ENCODE assay signal across 27 cellular contexts in the genomic region with DNA sequence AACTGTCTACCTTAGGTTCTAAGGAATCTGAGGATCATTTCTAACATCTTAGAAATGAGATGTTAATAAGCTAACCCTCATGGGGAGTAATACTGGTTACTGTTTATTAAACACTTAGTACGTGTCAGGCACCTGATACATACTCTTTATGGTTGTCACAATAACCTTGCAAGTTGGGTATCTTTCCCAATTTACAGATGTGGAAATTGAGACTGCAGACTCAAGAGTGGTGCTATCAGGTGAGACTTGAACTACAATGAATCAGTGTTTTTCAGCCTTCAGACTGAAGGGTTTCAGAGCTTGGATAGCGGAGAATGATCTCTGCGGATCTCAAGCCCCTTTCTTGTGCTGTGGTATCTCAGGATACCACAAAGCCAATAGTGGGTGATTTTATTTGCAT.
"Had no signal": no experiment of that assay in that cellular context is flagged by ENCODE, and none has a peak within 500 bp of the region (broad histone marks: within the 10 kb centered on the region; RNA-seq: fewer than 3 reads in every experiment).

No MANE protein-coding gene starts in this region.

- FAIRE-seq: urothelium cell line had no signal

- H3K4me3 ChIP-seq: stomach, suprapubic skin, testis, thoracic aorta, thyroid gland, tibial artery, tibial nerve, transverse colon, upper lobe of left lung, upper lobe of right lung, uterus, vagina had no signal

- ATAC-seq: stimulated activated effector memory CD8-positive, alpha-beta T cell treated with anti-CD3 and anti-CD28 coated beads, Interleukin-12 subunit alpha, Interleukin-12 subunit beta, amount 100 ng/mL, for 72 hours; stimulated activated memory B cell treated with anti-CD40 and anti-IgM and Interleukin-4, amounts not matched to agents 10 μg/mL and 1 μg/mL and 100 μg/mL, for 72 hours; stimulated activated naive B cell treated with anti-CD40 and anti-IgM and Interleukin-4, amounts not matched to agents 10 μg/mL and 1 μg/mL and 100 μg/mL, for 72 hours; stimulated activated naive CD8-positive, alpha-beta T cell treated with anti-CD3 and anti-CD28 coated beads, Interleukin-15, amount 100 ng/mL, for 72 hours; stimulated activated naive CD8-positive, alpha-beta T cell treated with anti-CD3 and anti-CD28 coated beads, Interleukin-15, Interleukin-2, amounts not matched to agents 100 U/mL and 50 U/mL, for 24 hours; upper lobe of right lung had no signal

- H3K27me3 ChIP-seq: testis, thyroid gland, tibial nerve, upper lobe of left lung, uterus, vagina had no signal

- DNase-seq: stimulated activated CD4-positive, alpha-beta T cell treated with anti-CD3 and anti-CD28 coated beads, Interleukin-2, amount 100 ng/mL, for 48 hours; stimulated activated CD4-positive, alpha-beta T cell treated with anti-CD3 and anti-CD28 coated beads, Interleukin-4, amount 100 ng/mL, for 1 hour; stimulated activated CD4-positive, alpha-beta T cell treated with anti-CD3 and anti-CD28 coated beads, Interleukin-4, amount 100 ng/mL, for 24 hours; stimulated activated CD4-positive, alpha-beta T cell treated with anti-CD3 and anti-CD28 coated beads, Interleukin-4, amount 100 ng/mL, for 4 hours; stimulated activated CD8-positive, alpha-beta memory T cell treated with anti-CD3 and anti-CD28 coated beads, Interleukin-4, amount 100 ng/mL, for 48 hours; stimulated activated naive B cell treated with anti-CD40 and anti-IgM and Interleukin-4, amounts not matched to agents 10 μg/mL and 1 μg/mL and 100 μg/mL, for 72 hours; stimulated activated naive CD4-positive, alpha-beta T cell; stimulated activated naive CD4-positive, alpha-beta T cell treated with Interleukin-2 at 50 U/mL for 16 hours; stimulated activated naive CD8-positive, alpha-beta T cell treated with anti-CD3 and anti-CD28 coated beads, Interleukin-15, amount 100 ng/mL, for 72 hours; stimulated activated naive CD8-positive, alpha-beta T cell treated with anti-CD3 and anti-CD28 coated beads, Interleukin-15, Interleukin-2, amounts not matched to agents 100 U/mL and 50 U/mL, for 24 hours; stomach; substantia nigra; testis; thyroid gland; tibial artery; transverse colon; trophoblast cell; upper lobe of left lung; upper lobe of right lung; uterus had no signal

- H3K27ac ChIP-seq: stomach, suprapubic skin, thoracic aorta, thyroid gland, tibial artery, tibial nerve, transverse colon, upper lobe of left lung, upper lobe of right lung, uterus, vagina had no signal

- H3K4me1 ChIP-seq: thyroid gland, tibial artery, transverse colon, upper lobe of left lung, upper lobe of right lung, uterus, vagina had no signal

- H3K9me3 ChIP-seq: stomach, suprapubic skin, testis, thoracic aorta, thyroid gland, tibial artery, tibial nerve, transverse colon, upper lobe of left lung, upper lobe of right lung, uterus, vagina had no signal

- H3K36me3 ChIP-seq: stomach, suprapubic skin, thoracic aorta, thyroid gland, tibial artery, tibial nerve, transverse colon, upper lobe of left lung, upper lobe of right lung, uterus, vagina had no signal
